Comparison of ENCODE assay signal across 8 cellular contexts in the genomic region with DNA sequence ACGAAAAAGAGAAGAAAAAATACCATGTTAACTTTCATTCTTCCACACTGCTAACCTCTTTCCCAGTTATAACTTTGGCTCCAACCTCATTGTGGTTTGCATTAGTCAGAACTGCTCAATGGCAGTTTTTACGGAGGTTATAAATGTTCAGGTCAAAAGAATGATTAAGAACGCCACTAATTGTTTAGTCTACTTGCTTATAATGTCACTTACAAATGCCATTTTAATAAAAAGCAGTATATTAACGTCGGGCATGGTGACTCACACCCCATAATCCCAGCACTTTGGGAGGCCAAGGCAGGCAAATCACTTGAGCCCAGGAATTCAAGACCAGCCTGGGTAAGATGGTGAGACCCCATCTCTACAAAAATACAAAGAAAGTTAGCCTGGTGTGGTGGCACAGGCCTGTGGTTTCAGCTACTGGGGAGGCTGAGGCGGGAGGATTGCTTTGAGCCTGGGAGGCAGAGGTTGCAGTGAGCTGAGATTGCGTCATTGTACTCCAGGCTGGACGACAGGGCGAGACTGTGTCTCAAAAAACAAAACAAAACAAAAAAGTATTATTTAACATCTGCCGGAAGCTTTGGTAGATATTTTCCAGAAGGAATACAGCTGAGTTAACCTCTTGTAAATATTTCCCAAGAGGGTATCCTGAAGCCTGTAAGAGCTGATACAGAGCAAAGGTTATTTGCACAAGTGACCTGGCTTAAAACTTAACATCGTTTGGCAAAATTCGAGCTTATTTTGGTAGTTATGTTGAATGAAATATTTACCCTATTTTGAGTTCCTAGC. TPM values are rescaled to one million over a fixed set of nuclear protein-coding genes. Genes with fewer than 3 reads are reported as not detected.
A peak's percentile ranks its signal among the peaks of the same experiment; 100 is the strongest.
DNase-seq lines count a peak whose midpoint lies in the region; ATAC-seq and TF ChIP-seq lines count a peak whose summit lies in the region.

No MANE protein-coding gene starts in this region.

- no peak overlapping the region for H3K4me3 ChIP-seq in psoas muscle

- H3K36me3 ChIP-seq in psoas muscle (ENCODE audit: insufficient read depth in 1 of 2, low read depth in 1 of 2) = no peaks in the 10 kb centered on the region

- no peaks in the 10 kb centered on the region for H3K9me3 ChIP-seq in psoas muscle

- no peak for TF ChIP-seq CTCF in psoas muscle (IDR thresholded peaks at IDR 0.05)

- H3K27me3 ChIP-seq in psoas muscle (ENCODE audit: insufficient read depth in 3 of 3, low read length in 2 of 3) = no peaks in the 10 kb centered on the region

- intact Hi-C loops in psoas muscle (cut with DNase I) = no loop called here

- peak; percentile 83 for DNase-seq in EL
- peak; percentile 90 for DNase-seq in RPMI7951 (ENCODE audit: low read depth)
- DNase-seq in psoas muscle = peak in 1 of 2 donors; percentile 26
- DNase-seq in NCI-H526 treated with DMSO at 0.1 percent for 48 hours (lab: John Stamatoyannopoulos, UW) = no peak
- DNase-seq in GM19238 (ENCODE audit: insufficient read length, low spot score) = no peak

- peaks cover 62% of the 10 kb centered on the region for H3K4me1 ChIP-seq in psoas muscle

- H3K27ac ChIP-seq in psoas muscle = peak overlapping the region; percentile 43

- peak; percentile 30 for ATAC-seq in esophagus mucosa
- peak in 1 of 4 donors; percentile 16 for ATAC-seq in psoas muscle
- ATAC-seq in GM18498 (IDR thresholded peaks at IDR 0.05; ENCODE audit: unreplicated experiment) = no peak
- no peak for ATAC-seq in GM18909 (IDR thresholded peaks at IDR 0.05; ENCODE audit: poor library complexity, unreplicated experiment)

- 63 to 70% (median 67%) methylated on average over 12 of the region's 12 CpGs for WGBS in psoas muscle, 3 donors

RNA-seq across cellular contexts. Expression of gene AGPS, which starts 5.1 kb away (rescaled TPM):
- total RNA-seq in RPMI7951 (2014; rRNA removed; shearing (Covaris generic)) = 41.2 and 43.7 TPM in 2 replicates
- total RNA-seq in esophagus mucosa (38.1 TPM), psoas muscle (10 to 100 TPM; 26.6 to 32.2 (median 28.7) TPM)
- polyA plus RNA-seq in psoas muscle = 10 to 100 TPM in 2 of 3 donors, 1 to 10 TPM in 1; 7.8 to 24.4 (median 12.6) TPM

Comparison
In these comparisons a context has a peak if more than half of its experiments do, and no peak if none do; other contexts are left out.
1. DNase-seq: peak in EL (single experiment) and RPMI7951 (single experiment); none in NCI-H526 treated with DMSO at 0.1 percent for 48 hours (single experiment) and GM19238 (single experiment).